In the genomic region with DNA sequence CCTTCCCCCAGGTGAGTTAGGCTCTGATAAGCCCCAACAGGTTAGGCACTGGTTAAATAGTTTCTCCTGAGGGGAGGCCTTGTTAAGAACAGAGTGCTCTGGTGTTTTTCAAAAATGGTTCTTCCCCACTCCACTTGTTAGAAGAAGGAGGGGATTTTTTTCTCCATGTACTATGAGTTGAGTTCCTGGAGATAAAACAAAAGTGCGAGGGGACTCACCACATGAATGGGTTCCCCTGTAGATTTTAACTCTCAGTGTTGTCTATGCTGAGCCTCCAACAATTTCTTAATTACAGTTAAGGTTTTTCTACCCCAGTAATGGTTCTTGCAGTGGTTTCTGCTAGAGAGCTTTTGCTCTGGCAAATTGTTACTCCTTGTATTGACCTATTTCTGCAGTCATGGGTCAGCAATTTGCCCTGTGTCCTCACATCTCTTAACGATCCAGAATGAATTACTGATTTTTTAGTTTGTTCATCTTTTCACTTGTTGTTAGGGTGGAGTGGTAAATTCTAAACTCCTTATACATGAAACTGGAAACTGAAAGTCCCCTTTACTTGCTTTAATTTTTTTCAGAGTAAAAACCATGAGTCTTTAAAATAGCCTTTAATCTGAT, we compare ENCODE assay signal across 2 cellular contexts.
TF ChIP-seq lines count a peak whose summit lies in the region.

No MANE protein-coding gene starts in this region.

TF ChIP-seq in GM23338, 12 proteins besides CTCF, POLR2A, EP300 and RAD21:
- TF ChIP-seq EZH2 (IDR thresholded peaks at IDR 0.05; ENCODE audit: low read depth, unreplicated experiment): no peak
- no peak for TF ChIP-seq ZNF331 (CRISPR knock-in tag; IDR thresholded peaks at IDR 0.05; ENCODE audit: low read depth)
- TF ChIP-seq JUNB (IDR thresholded peaks at IDR 0.05; ENCODE audit: unreplicated experiment): no peak
- TF ChIP-seq ETS1 (IDR thresholded peaks at IDR 0.05): no peak
- no peak for TF ChIP-seq POLR2AphosphoS5 (IDR thresholded peaks at IDR 0.05; ENCODE audit: low read depth)
- no peak for TF ChIP-seq ZNF114 (CRISPR knock-in tag; IDR thresholded peaks at IDR 0.05)
- TF ChIP-seq, protein P1, sequence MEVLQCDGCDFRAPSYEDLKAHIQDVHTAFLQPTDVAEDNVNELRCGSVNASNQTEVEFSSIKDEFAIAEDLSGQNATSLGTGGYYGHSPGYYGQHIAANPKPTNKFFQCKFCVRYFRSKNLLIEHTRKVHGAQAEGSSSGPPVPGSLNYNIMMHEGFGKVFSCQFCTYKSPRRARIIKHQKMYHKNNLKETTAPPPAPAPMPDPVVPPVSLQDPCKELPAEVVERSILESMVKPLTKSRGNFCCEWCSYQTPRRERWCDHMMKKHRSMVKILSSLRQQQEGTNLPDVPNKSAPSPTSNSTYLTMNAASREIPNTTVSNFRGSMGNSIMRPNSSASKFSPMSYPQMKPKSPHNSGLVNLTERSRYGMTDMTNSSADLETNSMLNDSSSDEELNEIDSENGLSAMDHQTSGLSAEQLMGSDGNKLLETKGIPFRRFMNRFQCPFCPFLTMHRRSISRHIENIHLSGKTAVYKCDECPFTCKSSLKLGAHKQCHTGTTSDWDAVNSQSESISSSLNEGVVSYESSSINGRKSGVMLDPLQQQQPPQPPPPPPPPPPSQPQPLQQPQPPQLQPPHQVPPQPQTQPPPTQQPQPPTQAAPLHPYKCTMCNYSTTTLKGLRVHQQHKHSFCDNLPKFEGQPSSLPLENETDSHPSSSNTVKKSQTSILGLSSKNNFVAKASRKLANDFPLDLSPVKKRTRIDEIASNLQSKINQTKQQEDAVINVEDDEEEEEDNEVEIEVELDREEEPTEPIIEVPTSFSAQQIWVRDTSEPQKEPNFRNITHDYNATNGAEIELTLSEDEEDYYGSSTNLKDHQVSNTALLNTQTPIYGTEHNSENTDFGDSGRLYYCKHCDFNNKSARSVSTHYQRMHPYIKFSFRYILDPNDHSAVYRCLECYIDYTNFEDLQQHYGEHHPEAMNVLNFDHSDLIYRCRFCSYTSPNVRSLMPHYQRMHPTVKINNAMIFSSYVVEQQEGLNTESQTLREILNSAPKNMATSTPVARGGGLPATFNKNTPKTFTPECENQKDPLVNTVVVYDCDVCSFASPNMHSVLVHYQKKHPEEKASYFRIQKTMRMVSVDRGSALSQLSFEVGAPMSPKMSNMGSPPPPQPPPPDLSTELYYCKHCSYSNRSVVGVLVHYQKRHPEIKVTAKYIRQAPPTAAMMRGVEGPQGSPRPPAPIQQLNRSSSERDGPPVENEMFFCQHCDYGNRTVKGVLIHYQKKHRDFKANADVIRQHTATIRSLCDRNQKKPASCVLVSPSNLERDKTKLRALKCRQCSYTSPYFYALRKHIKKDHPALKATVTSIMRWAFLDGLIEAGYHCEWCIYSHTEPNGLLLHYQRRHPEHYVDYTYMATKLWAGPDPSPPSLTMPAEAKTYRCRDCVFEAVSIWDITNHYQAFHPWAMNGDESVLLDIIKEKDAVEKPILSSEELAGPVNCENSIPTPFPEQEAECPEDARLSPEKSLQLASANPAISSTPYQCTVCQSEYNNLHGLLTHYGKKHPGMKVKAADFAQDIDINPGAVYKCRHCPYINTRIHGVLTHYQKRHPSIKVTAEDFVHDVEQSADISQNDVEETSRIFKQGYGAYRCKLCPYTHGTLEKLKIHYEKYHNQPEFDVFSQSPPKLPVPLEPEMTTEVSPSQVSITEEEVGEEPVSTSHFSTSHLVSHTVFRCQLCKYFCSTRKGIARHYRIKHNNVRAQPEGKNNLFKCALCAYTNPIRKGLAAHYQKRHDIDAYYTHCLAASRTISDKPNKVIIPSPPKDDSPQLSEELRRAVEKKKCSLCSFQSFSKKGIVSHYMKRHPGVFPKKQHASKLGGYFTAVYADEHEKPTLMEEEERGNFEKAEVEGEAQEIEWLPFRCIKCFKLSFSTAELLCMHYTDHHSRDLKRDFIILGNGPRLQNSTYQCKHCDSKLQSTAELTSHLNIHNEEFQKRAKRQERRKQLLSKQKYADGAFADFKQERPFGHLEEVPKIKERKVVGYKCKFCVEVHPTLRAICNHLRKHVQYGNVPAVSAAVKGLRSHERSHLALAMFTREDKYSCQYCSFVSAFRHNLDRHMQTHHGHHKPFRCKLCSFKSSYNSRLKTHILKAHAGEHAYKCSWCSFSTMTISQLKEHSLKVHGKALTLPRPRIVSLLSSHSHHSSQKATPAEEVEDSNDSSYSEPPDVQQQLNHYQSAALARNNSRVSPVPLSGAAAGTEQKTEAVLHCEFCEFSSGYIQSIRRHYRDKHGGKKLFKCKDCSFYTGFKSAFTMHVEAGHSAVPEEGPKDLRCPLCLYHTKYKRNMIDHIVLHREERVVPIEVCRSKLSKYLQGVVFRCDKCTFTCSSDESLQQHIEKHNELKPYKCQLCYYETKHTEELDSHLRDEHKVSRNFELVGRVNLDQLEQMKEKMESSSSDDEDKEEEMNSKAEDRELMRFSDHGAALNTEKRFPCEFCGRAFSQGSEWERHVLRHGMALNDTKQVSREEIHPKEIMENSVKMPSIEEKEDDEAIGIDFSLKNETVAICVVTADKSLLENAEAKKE (CRISPR knock-in tag; IDR thresholded peaks at IDR 0.05): no peak

TF ChIP-seq in GM12878, 131 proteins besides CTCF, POLR2A, EP300 and RAD21:
- TF ChIP-seq BCLAF1 (IDR thresholded peaks at IDR 0.05) (no peak), BACH1 (IDR thresholded peaks at IDR 0.05; ENCODE audit: borderline replicate concordance) (no peak), DPF2 (IDR thresholded peaks at IDR 0.05) (0 out of 2 replicates have a peak, but pooled peaks have one; percentile 26), SIX5 (IDR thresholded peaks at IDR 0.05; ENCODE audit: low read depth, low read length, severe bottlenecking) (no peak), ZBED1 (IDR thresholded peaks at IDR 0.05; ENCODE audit: borderline replicate concordance) (no peak), YBX1 (IDR thresholded peaks at IDR 0.05) (no peak), JUNB (IDR thresholded peaks at IDR 0.05) (0 out of 2 replicates have a peak, but pooled peaks have one; percentile 10), CEBPB (IDR thresholded peaks at IDR 0.05; ENCODE audit: borderline replicate concordance in 1 of 2, low read depth in 2 of 2, low read length in 2 of 2) (no peak), WRNIP1 (IDR thresholded peaks at IDR 0.05; ENCODE audit: borderline replicate concordance, low read depth, low read length) (no peak), SMAD5 (IDR thresholded peaks at IDR 0.05; ENCODE audit: low read depth) (no peak), NR2F1 (conservative IDR thresholded peaks at IDR 0.05) (peak; percentile 71), IRF4 (IDR thresholded peaks at IDR 0.05; ENCODE audit: low read depth, low read length) (no peak), ZNF384 (IDR thresholded peaks at IDR 0.05; ENCODE audit: borderline replicate concordance, low read depth, low read length) (no peak), ASH2L (IDR thresholded peaks at IDR 0.05; ENCODE audit: borderline replicate concordance, low read depth) (no peak), ZNF24 (IDR thresholded peaks at IDR 0.05) (peak; percentile 85), TCF12 (IDR thresholded peaks at IDR 0.05; ENCODE audit: low read depth, low read length) (no peak)
- TF ChIP-seq, protein P2, sequence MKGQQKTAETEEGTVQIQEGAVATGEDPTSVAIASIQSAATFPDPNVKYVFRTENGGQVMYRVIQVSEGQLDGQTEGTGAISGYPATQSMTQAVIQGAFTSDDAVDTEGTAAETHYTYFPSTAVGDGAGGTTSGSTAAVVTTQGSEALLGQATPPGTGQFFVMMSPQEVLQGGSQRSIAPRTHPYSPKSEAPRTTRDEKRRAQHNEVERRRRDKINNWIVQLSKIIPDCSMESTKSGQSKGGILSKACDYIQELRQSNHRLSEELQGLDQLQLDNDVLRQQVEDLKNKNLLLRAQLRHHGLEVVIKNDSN (IDR thresholded peaks at IDR 0.05; ENCODE audit: borderline replicate concordance, extremely low read length, insufficient read depth, low read depth, low read length): no peak
TF ChIP-seq in GM12878: peak in this region for 4.
